32 cellular contexts compared by ENCODE assay signal in genomic region chr9:133571491-133571890, GRCh38. TPM values are rescaled to one million over a fixed set of nuclear protein-coding genes. Genes with fewer than 3 reads are reported as not detected.
"Had no signal": no experiment of that assay in that cellular context is flagged by ENCODE, and none has a peak within 500 bp of the region (broad histone marks: within the 10 kb centered on the region; RNA-seq: fewer than 3 reads in every experiment).

No MANE protein-coding gene starts in this region.

- ATAC-seq: activated CD8-positive, alpha-beta memory T cell treated with anti-CD3 and anti-CD28 coated beads, Interleukin-2, amount 10 ng/mL, durations not matched to agents 7 days and 5 days had no signal

- H3K4me3 ChIP-seq: PC-9 had no signal

- DNase-seq: activated CD4-positive, alpha-beta T cell treated with anti-CD3 and anti-CD28 coated beads, Interleukin-2, amount 10 ng/mL, durations not matched to agents 24 days and 14 days; activated CD4-positive, alpha-beta T cell treated with anti-CD3 and anti-CD28 coated beads, Interleukin-2, amount 50 U/mL, for 4 hours; activated CD8-positive, alpha-beta memory T cell treated with anti-CD3 and anti-CD28 coated beads for 24 hours; activated CD8-positive, alpha-beta memory T cell treated with anti-CD3 and anti-CD28 coated beads, Interleukin-2, amount 10 ng/mL, durations not matched to agents 7 days and 5 days; activated CD8-positive, alpha-beta memory T cell treated with anti-CD3 and anti-CD28 coated beads, Interleukin-2, amount 50 U/mL, for 48 hours; activated effector memory CD4-positive, alpha-beta T cell treated with Interleukin-2 at 50 U/mL for 16 hours; activated naive CD4-positive, alpha-beta T cell treated with anti-CD3 and anti-CD28 coated beads, Interleukin-2, amount 10 ng/mL, durations not matched to agents 7 days and 5 days; activated naive CD8-positive, alpha-beta T cell treated with anti-CD3 and anti-CD28 coated beads, Interleukin-2, amount 50 U/mL, for 24 hours; activated T-cell treated with anti-CD3 and anti-CD28 coated beads, Interleukin-2, amount 50 U/mL, for 48 hours; amniotic stem cell; aorta; brain microvascular endothelial cell; central memory CD4-positive, alpha-beta T cell; Kasumi-1; KG1; MM.1S; MV-4-11; NCI-H1092; NCI-H1436 treated with DMSO at 0.1 percent for 48 hours; NCI-H1694 treated with DMSO at 0.1 percent for 48 hours; NCI-H2029; NCI-H2107; NCI-H226; NCI-H446 treated with DMSO at 0.1 percent for 48 hours; NCI-H524; PC-9; Right ventricle myocardium superior; T1000 had no signal

- H3K27ac ChIP-seq: brain microvascular endothelial cell, PC-9, RWPE1 had no signal

- H3K36me3 ChIP-seq: brain microvascular endothelial cell had no signal

- H3K27me3 ChIP-seq: brain microvascular endothelial cell had no signal

- H3K4me2 ChIP-seq: PC-9 had no signal

RNA-seq across cellular contexts. Expression of gene ADAMTSL2, which starts 37.0 kb away (rescaled TPM):
- total RNA-seq: activated CD4-positive, alpha-beta T cell treated with anti-CD3 and anti-CD28 coated beads, Interleukin-2, amount 10 ng/mL, durations not matched to agents 24 days and 14 days; activated CD8-positive, alpha-beta memory T cell treated with anti-CD3 and anti-CD28 coated beads, Interleukin-2, amount 10 ng/mL, durations not matched to agents 7 days and 5 days; T-helper 1 cell treated with Interleukin-12 subunit alpha and Interleukin-12 subunit beta and Interleukin-4 antibody, amounts not matched to agents 30 ng/mL and 1 ng/mL, for 36 hours; T-helper 2 cell treated with Interferon-gamma antibody and Interleukin-4, amounts not matched to agents 100 ng/mL and 5 ng/mL, for 36 hours had no signal

RNA-seq across cellular contexts. Expression of gene FAM163B, which starts 37.7 kb away (rescaled TPM):
- total RNA-seq: activated CD4-positive, alpha-beta T cell treated with anti-CD3 and anti-CD28 coated beads, Interleukin-2, amount 10 ng/mL, durations not matched to agents 24 days and 14 days; activated CD8-positive, alpha-beta memory T cell treated with anti-CD3 and anti-CD28 coated beads, Interleukin-2, amount 10 ng/mL, durations not matched to agents 7 days and 5 days; aorta; PC-9; Right ventricle myocardium superior; T-helper 1 cell treated with Interleukin-12 subunit alpha and Interleukin-12 subunit beta and Interleukin-4 antibody, amounts not matched to agents 30 ng/mL and 1 ng/mL, for 36 hours; T-helper 2 cell treated with Interferon-gamma antibody and Interleukin-4, amounts not matched to agents 100 ng/mL and 5 ng/mL, for 36 hours had no signal

RNA-seq across cellular contexts. Expression of gene MYMK, which starts 46.7 kb away (rescaled TPM):
- total RNA-seq: activated CD4-positive, alpha-beta T cell treated with anti-CD3 and anti-CD28 coated beads, Interleukin-2, amount 10 ng/mL, durations not matched to agents 24 days and 14 days; activated CD8-positive, alpha-beta memory T cell treated with anti-CD3 and anti-CD28 coated beads, Interleukin-2, amount 10 ng/mL, durations not matched to agents 7 days and 5 days; aorta; cerebellum; PC-9; Right ventricle myocardium superior; T-helper 1 cell treated with Interleukin-12 subunit alpha and Interleukin-12 subunit beta and Interleukin-4 antibody, amounts not matched to agents 30 ng/mL and 1 ng/mL, for 36 hours; T-helper 2 cell treated with Interferon-gamma antibody and Interleukin-4, amounts not matched to agents 100 ng/mL and 5 ng/mL, for 36 hours had no signal
